1 cellular context compared by ENCODE assay signal in the genomic region with DNA sequence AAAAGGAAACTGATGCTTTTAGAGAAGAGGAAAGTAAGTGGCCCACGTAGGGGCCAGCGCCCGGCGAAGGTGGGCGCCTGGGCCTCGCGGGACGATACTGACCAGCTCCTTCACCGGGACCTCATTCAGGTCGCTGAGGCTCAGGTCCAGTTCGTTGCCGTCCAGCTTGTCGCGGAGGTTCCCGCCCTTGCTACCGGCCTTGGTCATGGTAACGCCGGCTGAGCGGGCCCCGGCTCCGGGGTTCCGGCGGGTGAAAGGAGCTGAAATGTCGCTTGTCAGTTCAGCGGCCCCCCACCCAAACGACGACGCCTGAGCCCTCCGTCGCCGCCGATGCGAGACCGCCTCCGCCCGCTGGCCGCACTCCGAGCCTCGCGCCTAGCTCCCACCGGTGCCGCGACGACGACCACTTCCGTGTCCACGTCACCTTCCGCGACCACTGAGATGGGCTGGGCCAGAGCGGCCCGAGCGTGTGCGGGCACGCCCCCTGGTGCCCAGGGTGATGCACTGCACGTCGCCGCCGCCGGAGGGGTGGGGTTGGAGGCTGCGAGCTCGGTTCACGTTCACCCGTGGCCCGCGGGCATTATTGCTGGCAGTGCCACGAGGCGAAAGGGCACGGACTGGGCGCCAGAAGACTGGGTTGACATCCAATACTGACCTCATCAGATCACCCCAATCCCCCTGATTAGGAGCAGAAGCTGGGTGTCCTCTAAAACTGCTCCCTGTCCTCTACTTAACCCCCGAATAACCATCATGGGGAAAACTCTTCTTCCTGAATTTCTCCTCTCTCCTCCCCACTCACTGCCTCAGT.
TF ChIP-seq lines count a peak whose summit lies in the region.

Gene LRRC59, minus strand, starts transcription at position 413 of the 808 bp plus-strand sequence. Its CDS starts 206 bp downstream, at position 207.

TF ChIP-seq in HepG2, 621 proteins besides CTCF, POLR2A, EP300 and RAD21 (continued from another document and continues in another):
- TF ChIP-seq, protein P1, sequence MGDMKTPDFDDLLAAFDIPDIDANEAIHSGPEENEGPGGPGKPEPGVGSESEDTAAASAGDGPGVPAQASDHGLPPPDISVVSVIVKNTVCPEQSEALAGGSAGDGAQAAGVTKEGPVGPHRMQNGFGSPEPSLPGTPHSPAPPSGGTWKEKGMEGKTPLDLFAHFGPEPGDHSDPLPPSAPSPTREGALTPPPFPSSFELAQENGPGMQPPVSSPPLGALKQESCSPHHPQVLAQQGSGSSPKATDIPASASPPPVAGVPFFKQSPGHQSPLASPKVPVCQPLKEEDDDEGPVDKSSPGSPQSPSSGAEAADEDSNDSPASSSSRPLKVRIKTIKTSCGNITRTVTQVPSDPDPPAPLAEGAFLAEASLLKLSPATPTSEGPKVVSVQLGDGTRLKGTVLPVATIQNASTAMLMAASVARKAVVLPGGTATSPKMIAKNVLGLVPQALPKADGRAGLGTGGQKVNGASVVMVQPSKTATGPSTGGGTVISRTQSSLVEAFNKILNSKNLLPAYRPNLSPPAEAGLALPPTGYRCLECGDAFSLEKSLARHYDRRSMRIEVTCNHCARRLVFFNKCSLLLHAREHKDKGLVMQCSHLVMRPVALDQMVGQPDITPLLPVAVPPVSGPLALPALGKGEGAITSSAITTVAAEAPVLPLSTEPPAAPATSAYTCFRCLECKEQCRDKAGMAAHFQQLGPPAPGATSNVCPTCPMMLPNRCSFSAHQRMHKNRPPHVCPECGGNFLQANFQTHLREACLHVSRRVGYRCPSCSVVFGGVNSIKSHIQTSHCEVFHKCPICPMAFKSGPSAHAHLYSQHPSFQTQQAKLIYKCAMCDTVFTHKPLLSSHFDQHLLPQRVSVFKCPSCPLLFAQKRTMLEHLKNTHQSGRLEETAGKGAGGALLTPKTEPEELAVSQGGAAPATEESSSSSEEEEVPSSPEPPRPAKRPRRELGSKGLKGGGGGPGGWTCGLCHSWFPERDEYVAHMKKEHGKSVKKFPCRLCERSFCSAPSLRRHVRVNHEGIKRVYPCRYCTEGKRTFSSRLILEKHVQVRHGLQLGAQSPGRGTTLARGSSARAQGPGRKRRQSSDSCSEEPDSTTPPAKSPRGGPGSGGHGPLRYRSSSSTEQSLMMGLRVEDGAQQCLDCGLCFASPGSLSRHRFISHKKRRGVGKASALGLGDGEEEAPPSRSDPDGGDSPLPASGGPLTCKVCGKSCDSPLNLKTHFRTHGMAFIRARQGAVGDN (CRISPR knock-in tag; IDR thresholded peaks at IDR 0.05) = peak; percentile 99
- TF ChIP-seq ZBTB8A (CRISPR knock-in tag; IDR thresholded peaks at IDR 0.05; ENCODE audit: borderline replicate concordance, low read depth) = no peak
- peak; percentile 97 for TF ChIP-seq ZSCAN9 (CRISPR knock-in tag; IDR thresholded peaks at IDR 0.05; ENCODE audit: borderline replicate concordance)
- no peak for TF ChIP-seq ZNF549 (CRISPR knock-in tag; IDR thresholded peaks at IDR 0.05)
- TF ChIP-seq ZNF232 (CRISPR knock-in tag; IDR thresholded peaks at IDR 0.05; ENCODE audit: borderline replicate concordance) = peak; percentile 64; the same call in 1 of the 2 replicates
- TF ChIP-seq ZNF407 (CRISPR knock-in tag; IDR thresholded peaks at IDR 0.05; ENCODE audit: not compliant biosample characterization) = peak; percentile 92
- peak; percentile 88 for TF ChIP-seq RERE (CRISPR knock-in tag; IDR thresholded peaks at IDR 0.05; ENCODE audit: low read depth)
- peak; percentile 100 for TF ChIP-seq ELF1 (CRISPR knock-in tag; IDR thresholded peaks at IDR 0.05)
- peak; percentile 63; the same call in 1 of the 2 replicates for TF ChIP-seq AKNA (CRISPR knock-in tag; IDR thresholded peaks at IDR 0.05; ENCODE audit: borderline replicate concordance)
- TF ChIP-seq REXO4 (CRISPR knock-in tag; IDR thresholded peaks at IDR 0.05; ENCODE audit: borderline replicate concordance) = peak; percentile 92
- TF ChIP-seq ZFP36L1 (CRISPR knock-in tag; IDR thresholded peaks at IDR 0.05) = peak; percentile 84; the same call in 1 of the 2 replicates
- peak; percentile 57; the same call in 1 of the 2 replicates for TF ChIP-seq ZNF121 (CRISPR knock-in tag; IDR thresholded peaks at IDR 0.05)
- peak; percentile 94 for TF ChIP-seq GATAD2A (CRISPR knock-in tag; IDR thresholded peaks at IDR 0.05)
- TF ChIP-seq KDM6A (CRISPR knock-in tag; IDR thresholded peaks at IDR 0.05; ENCODE audit: low read depth) = no peak
- TF ChIP-seq, protein P2, sequence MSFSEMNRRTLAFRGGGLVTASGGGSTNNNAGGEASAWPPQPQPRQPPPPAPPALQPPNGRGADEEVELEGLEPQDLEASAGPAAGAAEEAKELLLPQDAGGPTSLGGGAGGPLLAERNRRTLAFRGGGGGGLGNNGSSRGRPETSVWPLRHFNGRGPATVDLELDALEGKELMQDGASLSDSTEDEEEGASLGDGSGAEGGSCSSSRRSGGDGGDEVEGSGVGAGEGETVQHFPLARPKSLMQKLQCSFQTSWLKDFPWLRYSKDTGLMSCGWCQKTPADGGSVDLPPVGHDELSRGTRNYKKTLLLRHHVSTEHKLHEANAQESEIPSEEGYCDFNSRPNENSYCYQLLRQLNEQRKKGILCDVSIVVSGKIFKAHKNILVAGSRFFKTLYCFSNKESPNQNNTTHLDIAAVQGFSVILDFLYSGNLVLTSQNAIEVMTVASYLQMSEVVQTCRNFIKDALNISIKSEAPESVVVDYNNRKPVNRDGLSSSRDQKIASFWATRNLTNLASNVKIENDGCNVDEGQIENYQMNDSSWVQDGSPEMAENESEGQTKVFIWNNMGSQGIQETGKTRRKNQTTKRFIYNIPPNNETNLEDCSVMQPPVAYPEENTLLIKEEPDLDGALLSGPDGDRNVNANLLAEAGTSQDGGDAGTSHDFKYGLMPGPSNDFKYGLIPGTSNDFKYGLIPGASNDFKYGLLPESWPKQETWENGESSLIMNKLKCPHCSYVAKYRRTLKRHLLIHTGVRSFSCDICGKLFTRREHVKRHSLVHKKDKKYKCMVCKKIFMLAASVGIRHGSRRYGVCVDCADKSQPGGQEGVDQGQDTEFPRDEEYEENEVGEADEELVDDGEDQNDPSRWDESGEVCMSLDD (CRISPR knock-in tag; IDR thresholded peaks at IDR 0.05; ENCODE audit: borderline replicate concordance) = no peak; the same call in 1 of the 2 replicates
- TF ChIP-seq FOXA1 (IDR thresholded peaks at IDR 0.05) = no peak
- TF ChIP-seq FOXA1 (CRISPR knock-in tag; IDR thresholded peaks at IDR 0.05) = peak; percentile 88
- TF ChIP-seq ZNF776 (CRISPR knock-in tag; IDR thresholded peaks at IDR 0.05) = peak; percentile 93
- peak; percentile 92 for TF ChIP-seq CHCHD3 (CRISPR knock-in tag; IDR thresholded peaks at IDR 0.05)
- TF ChIP-seq KLF16 (CRISPR knock-in tag; IDR thresholded peaks at IDR 0.05) = peak; percentile 13 to 99; a peak in 2 of 4 replicates
- TF ChIP-seq ZNF772 (CRISPR knock-in tag; IDR thresholded peaks at IDR 0.05) = peak; percentile 99
